Comparison of ENCODE assay signal across 29 cellular contexts in genomic region chr3:65864357-65864904, GRCh38.
"Had no signal": no experiment of that assay in that cellular context is flagged by ENCODE, and none has a peak within 500 bp of the region (broad histone marks: within the 10 kb centered on the region; RNA-seq: fewer than 3 reads in every experiment).

No MANE protein-coding gene starts in this region.

- H3K4me3 ChIP-seq: left lung, lower lobe of right lung, neural progenitor cell, prostate gland, sigmoid colon, spleen, suprapubic skin, thoracic aorta, tibial artery, upper lobe of right lung had no signal

- DNase-seq: hypothalamus; immature natural killer cell; kidney; left colon; left lung; lower lobe of right lung; mammary epithelial cell; mesenchymal stem cell; naive thymus-derived CD8-positive, alpha-beta T cell; nephron progenitor cell; occipital lobe; retina; right cardiac atrium; sigmoid colon; small intestine; spleen; stimulated activated CD4-positive, alpha-beta T cell treated with anti-CD3 and anti-CD28 coated beads, Interleukin-4, amount 100 ng/mL, for 24 hours; stimulated activated naive CD4-positive, alpha-beta T cell; tibial artery; trophoblast cell; upper lobe of right lung had no signal

- H3K9ac ChIP-seq: neural progenitor cell had no signal

- H3K4me2 ChIP-seq: neural progenitor cell had no signal

- H3K36me3 ChIP-seq: left lung, lower lobe of right lung, neural progenitor cell, neutrophil, prostate gland, sigmoid colon, spleen, suprapubic skin, thoracic aorta, tibial artery, upper lobe of right lung had no signal

- H3K9me3 ChIP-seq: left lung, lower lobe of right lung, neutrophil, prostate gland, sigmoid colon, suprapubic skin, thoracic aorta, tibial artery, upper lobe of right lung had no signal

- ATAC-seq: left colon; left lung; lower lobe of right lung; naive thymus-derived CD8-positive, alpha-beta T cell; right cardiac atrium; stimulated activated effector memory CD8-positive, alpha-beta T cell treated with anti-CD3 and anti-CD28 coated beads, Interleukin-12 subunit alpha, Interleukin-12 subunit beta, amount 100 ng/mL, for 72 hours; upper lobe of right lung had no signal

- H3K4me1 ChIP-seq: left lung, lower lobe of right lung, neural progenitor cell, prostate gland, sigmoid colon, spleen, suprapubic skin, tibial artery, upper lobe of right lung had no signal

- H3K27ac ChIP-seq: left lung, lower lobe of right lung, neural progenitor cell, neutrophil, prostate gland, sigmoid colon, suprapubic skin, thoracic aorta, tibial artery, upper lobe of right lung had no signal

- H2AFZ ChIP-seq: neural progenitor cell had no signal

- FAIRE-seq: islet of Langerhans, kidney, small intestine, urothelium cell line had no signal

- H3K27me3 ChIP-seq: left lung, neural progenitor cell, neutrophil, sigmoid colon, spleen, suprapubic skin, tibial artery, upper lobe of right lung had no signal
